In genomic region chr12:47078086-47078395, GRCh38 we compare ENCODE assay signal across 9 cellular contexts. TPM values are rescaled to one million over a fixed set of nuclear protein-coding genes. Genes with fewer than 3 reads are reported as not detected.
DNase-seq lines count a peak whose midpoint lies in the region; ATAC-seq and TF ChIP-seq lines count a peak whose summit lies in the region.
"Had no signal": no experiment of that assay in that cellular context is flagged by ENCODE, and none has a peak within 500 bp of the region (broad histone marks: within the 10 kb centered on the region; RNA-seq: fewer than 3 reads in every experiment).

No MANE protein-coding gene starts in this region.

- H3K36me3 Mint-ChIP-seq in neural progenitor cell, result no peaks in the 10 kb centered on the region

- H3K4me1 ChIP-seq in OCI-LY3 (ENCODE audit: low read length), result peaks cover 36% of the 10 kb centered on the region
- H3K4me1 ChIP-seq in neural progenitor cell, result peaks cover 9% of the 10 kb centered on the region

- POLR2A ChIA-PET in BJ (lab: Charles Lee), result no interaction called here

- H3F3A ChIP-seq in neural progenitor cell (ENCODE audit: low read depth), result peaks cover 22% of the 10 kb centered on the region

- H3K27ac ChIP-seq in OCI-LY3 (ENCODE audit: low read length), result no peak overlapping the region
- H3K27ac ChIP-seq in neural progenitor cell, result no peak overlapping the region

- H3K79me2 ChIP-seq in OCI-LY3 (ENCODE audit: low read length) (peaks cover 37% of the 10 kb centered on the region), neural progenitor cell (ENCODE audit: low read depth) (no peaks in the 10 kb centered on the region)

- CTCF ChIA-PET in BJ (lab: Yijun Ruan, JAX), result interaction anchor here (0.7 to 2.9 kb wide), 10 partner anchors 8 to 573 kb away, joined by 3 to 12 read pairs (median 4); no protein-coding TSS in a partner anchor

- ATAC-seq in GM21381 (IDR thresholded peaks at IDR 0.05; ENCODE audit: unreplicated experiment) (no peak), HG03354 (IDR thresholded peaks at IDR 0.05; ENCODE audit: poor library complexity, severe bottlenecking, unreplicated experiment) (no peak)

- H4K20me1 ChIP-seq in OCI-LY3 (ENCODE audit: insufficient read depth, low read length) (no peaks in the 10 kb centered on the region), neural progenitor cell (ENCODE audit: low read depth) (no peaks in the 10 kb centered on the region)

- H2AFZ ChIP-seq in OCI-LY3 (ENCODE audit: low read depth, low read length) (no peak overlapping the region), neural progenitor cell (replicated peaks) (no peak overlapping the region)
- H2AFZ ChIP-seq: GM23338 had no signal

- H3K27ac Mint-ChIP-seq in neural progenitor cell, result no peak overlapping the region
- H3K27ac Mint-ChIP-seq: GM23338 had no signal

- peak overlapping the region; percentile 86 for H3K4me2 ChIP-seq in OCI-LY3 (ENCODE audit: low read length)
- peak overlapping the region; percentile 93 for H3K4me2 ChIP-seq in neural progenitor cell

- H3K9me3 ChIP-seq in OCI-LY3 (ENCODE audit: insufficient read depth, low read length) (no peaks in the 10 kb centered on the region), neural progenitor cell (ENCODE audit: low read depth) (no peaks in the 10 kb centered on the region)

- DNase-seq in BJ (ENCODE audit: low read depth), result no peak
- DNase-seq in choroid plexus epithelial cell (ENCODE audit: low read depth), result no peak
- DNase-seq in neural progenitor cell (ENCODE audit: low spot score), result no peak
- no peak for DNase-seq in NK-92 treated with Interleukin-12 subunit alpha and Interleukin-12 subunit beta, amount 100 ng/mL, for 24 hours (lab: John Stamatoyannopoulos, UW)
- no peak for DNase-seq in NCI-H1417 (lab: John Stamatoyannopoulos, UW)

- H3K4me1 Mint-ChIP-seq in neural progenitor cell, result peaks cover 21% of the 10 kb centered on the region

- H3K9me3 Mint-ChIP-seq in neural progenitor cell, result no peaks in the 10 kb centered on the region
- H3K9me3 Mint-ChIP-seq: GM23338 had no signal

- TF ChIP-seq CTCF in BJ (IDR thresholded peaks at IDR 0.05; ENCODE audit: insufficient read depth, low read depth, low read length) (no peak), OCI-LY3 (IDR thresholded peaks at IDR 0.05; ENCODE audit: low read depth, low read length) (no peak), choroid plexus epithelial cell (conservative IDR thresholded peaks at IDR 0.05; ENCODE audit: low read depth, low read length) (no peak), neural progenitor cell (IDR thresholded peaks at IDR 0.05) (no peak)

- peaks cover 3% of the 10 kb centered on the region for H3K36me3 ChIP-seq in BJ (ENCODE audit: control insufficient read depth, insufficient read depth, low read length)
- H3K36me3 ChIP-seq in OCI-LY3 (replicated peaks; ENCODE audit: low read depth, low read length), result peaks cover 29% of the 10 kb centered on the region
- H3K36me3 ChIP-seq in neural progenitor cell, result no peaks in the 10 kb centered on the region

- H3K4me3 ChIP-seq in BJ (ENCODE audit: low read depth, low read length), result peak overlapping the region; percentile 75
- H3K4me3 ChIP-seq in OCI-LY3 (ENCODE audit: low read length), result peak overlapping the region; percentile 88; the same call in 1 of the 2 replicates
- peak overlapping the region; percentile 75 for H3K4me3 ChIP-seq in choroid plexus epithelial cell (ENCODE audit: low read depth, low read length)
- H3K4me3 ChIP-seq in neural progenitor cell, result no peak overlapping the region

- H3K27me3 ChIP-seq in BJ (ENCODE audit: control insufficient read depth, insufficient read depth, low read length) (no peaks in the 10 kb centered on the region), OCI-LY3 (ENCODE audit: low read depth, low read length) (no peaks in the 10 kb centered on the region), neural progenitor cell (peaks cover 58% of the 10 kb centered on the region)

- H3K9ac ChIP-seq in OCI-LY3 (ENCODE audit: low read length) (no peak overlapping the region), neural progenitor cell (no peak overlapping the region)

- peaks cover 5% of the 10 kb centered on the region for H3K27me3 Mint-ChIP-seq in neural progenitor cell (ENCODE audit: insufficient read depth, low read depth)

- H3K4me3 Mint-ChIP-seq in neural progenitor cell, result peak overlapping the region; percentile 21

RNA-seq across cellular contexts. Expression of gene PCED1B, which starts 1.4 kb away (rescaled TPM):
- 4.8 and 7.8 TPM in 2 replicates for polyA plus RNA-seq in BJ (2011; rRNA removed)
- 3.7 and 4.9 TPM in 2 replicates for polyA minus RNA-seq in BJ (2011; rRNA and poly(A)+ RNA removed)
- total RNA-seq in neural progenitor cell (ENCODE audit: low replicate concordance), result 0.25 and 3.1 TPM in 2 replicates

RNA-seq across cellular contexts. Expression of gene AMIGO2, which starts 1.7 kb away (rescaled TPM):
- 107 and 149 TPM in 2 replicates for polyA plus RNA-seq in BJ (2011; rRNA removed)
- 49.9 and 65.5 TPM in 2 replicates for polyA minus RNA-seq in BJ (2011; rRNA and poly(A)+ RNA removed)
- total RNA-seq in neural progenitor cell (ENCODE audit: low replicate concordance), result 1.6 and 1.7 TPM in 2 replicates
